8 cellular contexts compared by ENCODE assay signal in the genomic region with DNA sequence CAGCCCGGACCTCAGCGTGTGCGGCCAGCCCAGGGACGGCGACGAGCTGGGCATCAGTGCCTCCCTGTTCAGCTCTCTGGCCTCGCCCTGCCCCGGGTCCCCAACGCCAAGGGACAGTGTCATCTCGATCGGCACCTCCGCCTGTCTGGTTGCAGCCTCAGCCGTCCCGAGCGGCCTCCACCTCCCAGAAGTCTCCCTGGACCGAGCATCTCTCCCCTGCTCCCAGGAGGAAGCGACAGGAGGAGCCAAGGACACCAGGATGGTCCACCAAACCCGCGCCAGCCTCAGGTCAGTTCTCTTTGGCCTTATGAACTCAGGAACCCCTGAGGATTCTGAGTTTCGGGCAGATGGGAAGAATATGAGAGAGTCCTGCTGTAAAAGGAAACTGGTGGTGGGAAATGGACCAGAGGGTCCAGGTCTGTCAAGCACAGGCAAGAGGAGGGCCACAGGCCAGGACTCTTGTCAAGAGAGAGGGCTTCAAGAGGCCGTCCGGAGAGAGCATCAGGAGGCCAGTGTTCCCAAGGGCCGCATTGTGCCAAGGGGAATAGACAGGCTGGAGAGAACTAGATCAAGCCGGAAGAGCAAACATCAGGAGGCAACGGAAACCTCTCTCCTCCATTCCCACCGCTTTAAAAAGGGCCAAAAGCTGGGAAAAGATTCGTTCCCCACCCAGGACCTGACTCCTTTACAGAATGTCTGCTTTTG. TPM values are rescaled to one million over a fixed set of nuclear protein-coding genes. Genes with fewer than 3 reads are reported as not detected.
DNase-seq lines count a peak whose midpoint lies in the region; TF ChIP-seq lines count a peak whose summit lies in the region.

No MANE protein-coding gene starts in this region.

- intact Hi-C loops in CD4-positive, alpha-beta memory T cell (cut with micrococcal nuclease), result loop anchor here (10.0 kb wide), 1 partner anchor 420 kb away; a partner anchor contains a TSS
- intact Hi-C loops in dendritic cell treated with granulocyte-macrophage colony-stimulating factor and Interleukin-4, amounts not matched to agents 40 ng/mL and 50 ng/mL, for 4 days (cut with micrococcal nuclease), result no loop called here

- H3K79me2 ChIP-seq in KMS-11 (ENCODE audit: insufficient read depth, low read depth), result peaks cover 31% of the 10 kb centered on the region

- TF ChIP-seq CTCF in KMS-11 (conservative IDR thresholded peaks at IDR 0.05; ENCODE audit: low read depth, low read length) (no peak), neural crest cell (conservative IDR thresholded peaks at IDR 0.05) (no peak)

- H3K4me3 Mint-ChIP-seq in CD4-positive, alpha-beta memory T cell, result peak overlapping the region; percentile 73 to 91 (median 81)
- H3K4me3 Mint-ChIP-seq in dendritic cell treated with granulocyte-macrophage colony-stimulating factor and Interleukin-4, amounts not matched to agents 40 ng/mL and 50 ng/mL, for 4 days, result peak overlapping the region; percentile 93
- peak overlapping the region; percentile 96 for H3K4me3 Mint-ChIP-seq in neural crest cell

- DNase-seq in CD4-positive, alpha-beta memory T cell, result no peak
- DNase-seq in neural crest cell (ENCODE audit: low read depth, low spot score) (no peak), ureter (ENCODE audit: low spot score) (no peak), NCI-H1092 (lab: John Stamatoyannopoulos, UW) (no peak), glomerular visceral epithelial cell (ENCODE audit: extremely low spot score) (no peak), NCI-H446 treated with DMSO at 0.1 percent for 48 hours (lab: John Stamatoyannopoulos, UW) (no peak)

- no peaks in the 10 kb centered on the region for H3K9me3 ChIP-seq in CD4-positive, alpha-beta memory T cell (ENCODE audit: control insufficient read depth in 1 of 2, low read length in 2 of 2)

- CTCF ChIA-PET in CD4-positive, alpha-beta memory T cell (lab: Charles Lee; ENCODE audit: partially characterized antibody), result interaction anchor here (1.7 to 2.9 kb wide), 4 partner anchors 12 to 103 kb away, joined by 4 to 24 read pairs (median 14); no protein-coding TSS in a partner anchor

- H3K4me3 ChIP-seq in CD4-positive, alpha-beta memory T cell (ENCODE audit: low read length in 2 of 2), result peak overlapping the region in 1 of 2 donors; percentile 95
- no peak overlapping the region for H3K4me3 ChIP-seq in KMS-11 (IDR thresholded peaks at IDR 0.05; ENCODE audit: insufficient read depth, low read depth, low read length)

- peaks cover 15 to 44% (median 28%) of the 10 kb centered on the region in 4 donors for H3K4me1 Mint-ChIP-seq in CD4-positive, alpha-beta memory T cell
- peaks cover 37% of the 10 kb centered on the region for H3K4me1 Mint-ChIP-seq in dendritic cell treated with granulocyte-macrophage colony-stimulating factor and Interleukin-4, amounts not matched to agents 40 ng/mL and 50 ng/mL, for 4 days (ENCODE audit: low read depth)
- H3K4me1 Mint-ChIP-seq in neural crest cell, result peaks cover 44% of the 10 kb centered on the region

- peak overlapping the region in 5 of 7 donors; percentile 30 to 85 (median 69) for H3K27ac Mint-ChIP-seq in CD4-positive, alpha-beta memory T cell
- H3K27ac Mint-ChIP-seq in dendritic cell treated with granulocyte-macrophage colony-stimulating factor and Interleukin-4, amounts not matched to agents 40 ng/mL and 50 ng/mL, for 4 days, result peak overlapping the region; percentile 89
- peak overlapping the region; percentile 95 for H3K27ac Mint-ChIP-seq in neural crest cell (ENCODE audit: unreplicated experiment)

- POLR2A ChIA-PET in CD4-positive, alpha-beta memory T cell (lab: Charles Lee; ENCODE audit: partially characterized antibody), result interaction anchor here (1.0 to 3.1 kb wide), 4 partner anchors 13 to 169 kb away, joined by 3 to 39 read pairs (median 13); a partner anchor contains a TSS

- H3K4me2 ChIP-seq in KMS-11, result peak overlapping the region; percentile 92

- no peak overlapping the region for H2AFZ ChIP-seq in KMS-11 (ENCODE audit: low read depth)

- peaks cover 0 to 9% of the 10 kb centered on the region in 2 donors for H3K36me3 Mint-ChIP-seq in CD4-positive, alpha-beta memory T cell
- peaks cover 23% of the 10 kb centered on the region for H3K36me3 Mint-ChIP-seq in dendritic cell treated with granulocyte-macrophage colony-stimulating factor and Interleukin-4, amounts not matched to agents 40 ng/mL and 50 ng/mL, for 4 days (ENCODE audit: low read depth)
- H3K36me3 Mint-ChIP-seq in neural crest cell (ENCODE audit: low read depth), result peaks cover 16% of the 10 kb centered on the region

- no peaks in the 10 kb centered on the region for H4K20me1 ChIP-seq in KMS-11 (ENCODE audit: insufficient read depth)

- no peaks in the 10 kb centered on the region for H3K36me3 ChIP-seq in CD4-positive, alpha-beta memory T cell (ENCODE audit: insufficient read depth, low read length)
- no peaks in the 10 kb centered on the region for H3K36me3 ChIP-seq in KMS-11 (ENCODE audit: insufficient read depth)

- H3K27me3 ChIP-seq in CD4-positive, alpha-beta memory T cell (ENCODE audit: insufficient read depth, low read length), result no peaks in the 10 kb centered on the region
- no peaks in the 10 kb centered on the region for H3K27me3 ChIP-seq in KMS-11 (ENCODE audit: insufficient read depth, low read depth)

- peaks cover 0 to 2% (median 0%) of the 10 kb centered on the region in 8 donors for H3K9me3 Mint-ChIP-seq in CD4-positive, alpha-beta memory T cell
- no peaks in the 10 kb centered on the region for H3K9me3 Mint-ChIP-seq in dendritic cell treated with granulocyte-macrophage colony-stimulating factor and Interleukin-4, amounts not matched to agents 40 ng/mL and 50 ng/mL, for 4 days
- no peaks in the 10 kb centered on the region for H3K9me3 Mint-ChIP-seq in neural crest cell

- peak overlapping the region; percentile 72 for H3K9ac ChIP-seq in KMS-11

- peak overlapping the region; percentile 74 for H3K27ac ChIP-seq in CD4-positive, alpha-beta memory T cell (ENCODE audit: low read depth, low read length)
- no peak overlapping the region for H3K27ac ChIP-seq in KMS-11

- peaks cover 36% of the 10 kb centered on the region for H3K4me1 ChIP-seq in CD4-positive, alpha-beta memory T cell (ENCODE audit: insufficient read depth, low read length)
- peaks cover 23% of the 10 kb centered on the region for H3K4me1 ChIP-seq in KMS-11 (ENCODE audit: low read depth, poor library complexity, severe bottlenecking)

- H3K27me3 Mint-ChIP-seq in CD4-positive, alpha-beta memory T cell, result no peaks in the 10 kb centered on the region
- H3K27me3 Mint-ChIP-seq in dendritic cell treated with granulocyte-macrophage colony-stimulating factor and Interleukin-4, amounts not matched to agents 40 ng/mL and 50 ng/mL, for 4 days, result no peaks in the 10 kb centered on the region
- no peaks in the 10 kb centered on the region for H3K27me3 Mint-ChIP-seq in neural crest cell (ENCODE audit: low read depth)

RNA-seq across cellular contexts. Expression of a gene that starts 0.8 kb away (rescaled TPM):
- total RNA-seq in CD4-positive, alpha-beta memory T cell, result under 1 TPM; 0.28 to 0.41 TPM
- under 1 TPM in 1 of 2 donors, not detected in 1; 0.29 TPM for polyA plus RNA-seq in CD4-positive, alpha-beta memory T cell
- total RNA-seq in neural crest cell (22.9 and 24.9 TPM in 2 replicates), ureter (0.31 TPM)

RNA-seq across cellular contexts. Expression of a gene that starts 28.6 kb away (rescaled TPM):
- total RNA-seq in CD4-positive, alpha-beta memory T cell, result 10 to 100 TPM; 13.8 to 16.0 TPM
- 10 to 100 TPM; 18.8 to 28.9 TPM for polyA plus RNA-seq in CD4-positive, alpha-beta memory T cell
- total RNA-seq in neural crest cell (0.61 and 1.6 TPM in 2 replicates), ureter (3.0 TPM)

RNA-seq across cellular contexts. Expression of a gene that starts 55.9 kb away (rescaled TPM):
- total RNA-seq in CD4-positive, alpha-beta memory T cell, result 10 to 100 TPM; 27.8 to 29.4 TPM
- 100 to 1,000 TPM in 1 of 2 donors, 10 to 100 TPM in 1; 75.7 to 104 TPM for polyA plus RNA-seq in CD4-positive, alpha-beta memory T cell
- total RNA-seq in neural crest cell, result 53.4 and 54.5 TPM in 2 replicates
- 24.3 TPM for total RNA-seq in ureter

RNA-seq across cellular contexts. Expression of a gene that starts 56.1 kb away (rescaled TPM):
- 10 to 100 TPM; 12.7 to 13.2 TPM for total RNA-seq in CD4-positive, alpha-beta memory T cell
- polyA plus RNA-seq in CD4-positive, alpha-beta memory T cell, result 10 to 100 TPM; 28.2 to 32.3 TPM
- total RNA-seq in neural crest cell, result 58.2 and 65.8 TPM in 2 replicates
- 152 TPM for total RNA-seq in ureter

Comparison
In these comparisons a context has a peak if more than half of its experiments do, and no peak if none do; other contexts are left out.
1. RNA of a gene that starts 0.8 kb away (total RNA-seq): 22.9 to 24.9 TPM in neural crest cell; 0.28 to 0.41 TPM in CD4-positive, alpha-beta memory T cell and 0.31 TPM in ureter (single experiment); every median in the first group is over 10 times any median in the second.
2. Peak in every context shown above with its lines, with median percentiles within 50 percentile points of each other: H3K27ac Mint-ChIP-seq and H3K4me3 Mint-ChIP-seq.